Comparison of ENCODE assay signal across 13 cellular contexts in genomic region chr12:52130695-52131094, GRCh38. TPM values are rescaled to one million over a fixed set of nuclear protein-coding genes. Genes with fewer than 3 reads are reported as not detected.
DNase-seq lines count a peak whose midpoint lies in the region; ATAC-seq and TF ChIP-seq lines count a peak whose summit lies in the region.
"Had no signal": no experiment of that assay in that cellular context is flagged by ENCODE, and none has a peak within 500 bp of the region (broad histone marks: within the 10 kb centered on the region; RNA-seq: fewer than 3 reads in every experiment).

No MANE protein-coding gene starts in this region.

- no peak for TF ChIP-seq CTCF in left ventricle myocardium inferior (IDR thresholded peaks at IDR 0.05; ENCODE audit: borderline replicate concordance)
- TF ChIP-seq CTCF in right atrium auricular region (IDR thresholded peaks at IDR 0.05) = no peak
- no peak for TF ChIP-seq CTCF in upper lobe of right lung (IDR thresholded peaks at IDR 0.05)
- TF ChIP-seq CTCF in BE2C (IDR thresholded peaks at IDR 0.05; ENCODE audit: low read depth, low read length) = no peak

- H3K36me3 ChIP-seq in left ventricle myocardium inferior (no peaks in the 10 kb centered on the region), right atrium auricular region (no peaks in the 10 kb centered on the region), upper lobe of right lung (no peaks in the 10 kb centered on the region), BE2C (no peaks in the 10 kb centered on the region)
- H3K36me3 ChIP-seq: SJCRH30 had no signal

- ATAC-seq in upper lobe of right lung = no peak
- no peak for ATAC-seq in HG03378 (IDR thresholded peaks at IDR 0.05; ENCODE audit: unreplicated experiment)

- H3K4me3 ChIP-seq in left ventricle myocardium inferior = no peak overlapping the region
- H3K4me3 ChIP-seq in right atrium auricular region = no peak overlapping the region
- H3K4me3 ChIP-seq in upper lobe of right lung = no peak overlapping the region
- H3K4me3 ChIP-seq in BE2C (ENCODE audit: low read depth, low read length) = no peak overlapping the region
- H3K4me3 ChIP-seq: SJCRH30 had no signal

- DNase-seq in left ventricle myocardium inferior = peak; percentile 13
- no peak for DNase-seq in right atrium auricular region (ENCODE audit: low spot score)
- DNase-seq in NCI-H2029 (lab: John Stamatoyannopoulos, UW) = peak; percentile 65
- DNase-seq in NCI-H774 (lab: John Stamatoyannopoulos, UW) = peak; percentile 55
- peak; percentile 47 for DNase-seq in upper lobe of right lung
- DNase-seq in BE2C = no peak
- DNase-seq in HCEC 1CT = no peak
- DNase-seq: activated CD4-positive, CD25-positive, alpha-beta regulatory T cell; NK-92 treated with Interleukin-12 subunit alpha and Interleukin-12 subunit beta, amount 100 ng/mL, for 24 hours; SJCRH30 had no signal

- H3K9me3 ChIP-seq in left ventricle myocardium inferior (replicated peaks) = no peaks in the 10 kb centered on the region
- no peaks in the 10 kb centered on the region for H3K9me3 ChIP-seq in right atrium auricular region
- H3K9me3 ChIP-seq in upper lobe of right lung = no peaks in the 10 kb centered on the region
- no peaks in the 10 kb centered on the region for H3K9me3 ChIP-seq in BE2C
- H3K9me3 ChIP-seq: SJCRH30 had no signal

- H3K4me1 ChIP-seq in left ventricle myocardium inferior (peaks cover 28% of the 10 kb centered on the region), right atrium auricular region (peaks cover 0 to 21% of the 10 kb centered on the region in 2 donors), upper lobe of right lung (peaks cover 9% of the 10 kb centered on the region), BE2C (peaks cover 14% of the 10 kb centered on the region)

- intact Hi-C loops in left ventricle myocardium inferior (cut with micrococcal nuclease) = no loop called here
- intact Hi-C loops in upper lobe of right lung (cut with DNase I) = no loop called here

- no peak overlapping the region for H3K27ac ChIP-seq in left ventricle myocardium inferior (replicated peaks)
- no peak overlapping the region for H3K27ac ChIP-seq in right atrium auricular region
- no peak overlapping the region for H3K27ac ChIP-seq in upper lobe of right lung
- H3K27ac ChIP-seq: SJCRH30 had no signal

- H3K27me3 ChIP-seq in left ventricle myocardium inferior (ENCODE audit: low read depth) (no peaks in the 10 kb centered on the region), right atrium auricular region (no peaks in the 10 kb centered on the region), upper lobe of right lung (no peaks in the 10 kb centered on the region), BE2C (no peaks in the 10 kb centered on the region)

RNA-seq across cellular contexts. Expression of gene SMIM41, which starts 51.2 kb away (rescaled TPM):
- 0.30 TPM for total RNA-seq in left ventricle myocardium inferior
- total RNA-seq in right atrium auricular region = 1 to 10 TPM in 1 of 2 donors, under 1 TPM in 1; 0.44 to 3.2 TPM
- total RNA-seq in upper lobe of right lung = 6.1 TPM
- not detected for polyA plus RNA-seq in BE2C (2012; ENCODE audit: insufficient read depth, insufficient read length, low read depth)
- total RNA-seq: progenitor cell of endocrine pancreas, SJCRH30 had no signal
- polyA plus RNA-seq: aorta had no signal

Comparison
In these comparisons a context has a peak if more than half of its experiments do, and no peak if none do; other contexts are left out.
1. DNase-seq: peak in left ventricle myocardium inferior (single experiment), NCI-H2029 (single experiment), NCI-H774 (single experiment) and upper lobe of right lung (single experiment); none in right atrium auricular region (single experiment), BE2C (single experiment) and HCEC 1CT (single experiment).